Comparison of ENCODE assay signal across 9 cellular contexts in genomic region chrX:53481093-53481492, GRCh38. TPM values are rescaled to one million over a fixed set of nuclear protein-coding genes. Genes with fewer than 3 reads are reported as not detected.
DNase-seq lines count a peak whose midpoint lies in the region; ATAC-seq and TF ChIP-seq lines count a peak whose summit lies in the region.
"Had no signal": no experiment of that assay in that cellular context is flagged by ENCODE, and none has a peak within 500 bp of the region (broad histone marks: within the 10 kb centered on the region; RNA-seq: fewer than 3 reads in every experiment).

No MANE protein-coding gene starts in this region.

- intact Hi-C loops in CD4-positive, alpha-beta T cell (cut with DNase I, micrococcal nuclease): loop anchor here in 1 of 2 experiments (5.0 kb wide), 1 partner anchor 194 kb away; no protein-coding TSS in a partner anchor

- no peaks in the 10 kb centered on the region for H3K23me2 ChIP-seq in H9 (ENCODE audit: insufficient read length, low read depth, low read length, poor library complexity, severe bottlenecking)

- WGBS in H9 (ENCODE audit: extremely low coverage, insufficient read length, low lambda C conversion rate): no CpG with 5 or more reads among the region's 5 CpGs

- H3K56ac ChIP-seq in H9 (ENCODE audit: insufficient read length, low read depth, low read length): no peak overlapping the region

- ATAC-seq in CD4-positive, alpha-beta T cell (ENCODE audit: poor library complexity): no peak
- ATAC-seq in esophagus mucosa (no peak), HG02763 (IDR thresholded peaks at IDR 0.05; ENCODE audit: unreplicated experiment) (no peak)

- H3K4me1 Mint-ChIP-seq in H9: peaks cover 0 to 12% of the 10 kb centered on the region in 2 experiments; a peak in 2 of 4 replicates
- no peaks in the 10 kb centered on the region for H3K4me1 Mint-ChIP-seq in CD4-positive, alpha-beta T cell (ENCODE audit: low read depth)

- no peak overlapping the region for H3K14ac ChIP-seq in H9 (ENCODE audit: insufficient read depth, low read length)

- H3K4me3 ChIP-seq in kidney epithelial cell (ENCODE audit: low read depth, low read length): no peak overlapping the region

- H2AK5ac ChIP-seq in H9 (ENCODE audit: insufficient read length, low read length): no peak overlapping the region

- H2BK20ac ChIP-seq in H9 (ENCODE audit: low read depth, low read length, poor library complexity, severe bottlenecking): no peak overlapping the region

- no peak overlapping the region for H3K27ac ChIP-seq in H9 (ENCODE audit: insufficient read length, low read depth, low read length)
- no peak overlapping the region for H3K27ac ChIP-seq in CD4-positive, alpha-beta T cell (ENCODE audit: low read depth, low read length)

- POLR2A ChIA-PET in CD4-positive, alpha-beta T cell (lab: Charles Lee): no interaction called here

- H3T11ph ChIP-seq in H9 (ENCODE audit: low read length): no peak overlapping the region

- H3K4me3 Mint-ChIP-seq in H9: no peak overlapping the region; a peak in 1 of 5 replicates
- H3K4me3 Mint-ChIP-seq in CD4-positive, alpha-beta T cell: no peak overlapping the region
- H3K4me3 Mint-ChIP-seq: naive B cell had no signal

- DNase-seq in NCI-H146 (lab: John Stamatoyannopoulos, UW) (peak; percentile 1), NCI-H146 treated with DMSO at 0.1 percent for 48 hours (lab: John Stamatoyannopoulos, UW; ENCODE audit: unreplicated experiment) (no peak), H9 (peak; percentile 32), SW480 (ENCODE audit: low spot score) (peak; percentile 23), kidney epithelial cell (ENCODE audit: low read depth) (no peak)
- no peak for DNase-seq in CD4-positive, alpha-beta T cell
- DNase-seq: naive B cell had no signal

- no peak overlapping the region for H3K4me2 ChIP-seq in H9 (ENCODE audit: insufficient read depth, insufficient read length, low read length)

- no peak overlapping the region for H3K9ac ChIP-seq in H9 (ENCODE audit: extremely low read depth, insufficient read length, low read length)

- H4K8ac ChIP-seq in H9 (replicated peaks; ENCODE audit: insufficient read length, low read depth, low read length): no peak overlapping the region

- H2BK5ac ChIP-seq in H9 (ENCODE audit: insufficient read length, low read length): no peak overlapping the region

- H3K9me3 ChIP-seq in H9 (ENCODE audit: control insufficient read depth, low read depth, low read length): peaks cover 20% of the 10 kb centered on the region
- H3K9me3 ChIP-seq in CD4-positive, alpha-beta T cell (ENCODE audit: control insufficient read depth, low read length): no peaks in the 10 kb centered on the region

- H3K27ac Mint-ChIP-seq in H9: no peak overlapping the region; a peak in 1 of 7 replicates
- no peak overlapping the region for H3K27ac Mint-ChIP-seq in CD4-positive, alpha-beta T cell

- peaks cover 8% of the 10 kb centered on the region for H3K27me3 Mint-ChIP-seq in H9 (ENCODE audit: low read depth)
- H3K27me3 Mint-ChIP-seq in CD4-positive, alpha-beta T cell: peaks cover 9% of the 10 kb centered on the region

- H3K27me3 ChIP-seq in H9 (ENCODE audit: insufficient read depth, low read length) (0 out of 2 replicates have a peak, but pooled peaks cover 2% of the 10 kb centered on the region), kidney epithelial cell (ENCODE audit: control insufficient read depth, insufficient read depth, low read length) (peaks cover 5% of the 10 kb centered on the region)
- H3K27me3 ChIP-seq in CD4-positive, alpha-beta T cell (ENCODE audit: control insufficient read depth, insufficient read depth, low read length): no peaks in the 10 kb centered on the region

- H3K9me3 Mint-ChIP-seq in H9: peaks cover 63 to 67% of the 10 kb centered on the region in 2 experiments
- H3K9me3 Mint-ChIP-seq in CD4-positive, alpha-beta T cell: no peaks in the 10 kb centered on the region

- H3K23ac ChIP-seq in H9 (ENCODE audit: insufficient read length, low read depth, low read length): no peak overlapping the region

- no peak overlapping the region for H2BK12ac ChIP-seq in H9 (ENCODE audit: insufficient read length, low read depth, low read length)

- H2AFZ ChIP-seq in H9 (ENCODE audit: low read length): no peak overlapping the region

- CTCF ChIA-PET in CD4-positive, alpha-beta T cell (lab: Charles Lee): interaction anchor here (2.4 kb wide), 1 partner anchor 164 kb away, joined by 13 read pairs; no protein-coding TSS in a partner anchor

- H3K79me1 ChIP-seq in H9 (ENCODE audit: insufficient read depth, low read depth, low read length, poor library complexity, severe bottlenecking): no peaks in the 10 kb centered on the region

- peaks cover 0 to 6% (median 4%) of the 10 kb centered on the region in 3 experiments; a peak in 4 of 7 replicates for H3K36me3 Mint-ChIP-seq in H9 (ENCODE audit: insufficient read depth in 1 of 3, low read depth in 3 of 3)
- H3K36me3 Mint-ChIP-seq in CD4-positive, alpha-beta T cell (ENCODE audit: low read depth): no peaks in the 10 kb centered on the region

- no peak overlapping the region for H2BK15ac ChIP-seq in H9 (ENCODE audit: low read depth, low read length)

- H3K18ac ChIP-seq in H9 (ENCODE audit: insufficient read length, low read depth, low read length): no peak overlapping the region

- no peak overlapping the region for H4K91ac ChIP-seq in H9 (ENCODE audit: insufficient read length, low read depth, low read length)

- no peak overlapping the region for H2BK120ac ChIP-seq in H9 (ENCODE audit: low read depth, low read length, poor library complexity, severe bottlenecking)

- no peaks in the 10 kb centered on the region for H3K4me1 ChIP-seq in H9 (ENCODE audit: insufficient read depth, low read length)

- no peaks in the 10 kb centered on the region for H4K20me1 ChIP-seq in H9 (ENCODE audit: control insufficient read depth, insufficient read depth, insufficient read length)

- H4K5ac ChIP-seq in H9 (ENCODE audit: insufficient read length, low read depth, low read length): no peak overlapping the region

- no peak overlapping the region for H3K4ac ChIP-seq in H9 (ENCODE audit: low read depth, low read length)

- TF ChIP-seq CTCF in H9 (conservative IDR thresholded peaks at IDR 0.05) (peak; percentile 54), kidney epithelial cell (IDR thresholded peaks at IDR 0.05; ENCODE audit: insufficient read depth, low read length, poor library complexity, severe bottlenecking) (peak; percentile 26)
- no peak for TF ChIP-seq CTCF in CD4-positive, alpha-beta T cell (IDR thresholded peaks at IDR 0.05)

- no peaks in the 10 kb centered on the region for H3K36me3 ChIP-seq in kidney epithelial cell (ENCODE audit: control insufficient read depth, insufficient read depth, low read length)

- no peaks in the 10 kb centered on the region for H3K79me2 ChIP-seq in H9 (ENCODE audit: insufficient read depth, low read length)

RNA-seq across cellular contexts. Expression of gene HSD17B10, which starts 46.9 kb away (rescaled TPM):
- total RNA-seq in H9 (2021) (112 and 119 TPM in 2 replicates), kidney epithelial cell (85.8 and 97.4 TPM in 2 replicates), esophagus mucosa (132 TPM)
- total RNA-seq in CD4-positive, alpha-beta T cell: 10 to 100 TPM; 27.0 to 28.6 TPM

RNA-seq across cellular contexts. Expression of gene RIBC1, which starts 58.4 kb away (rescaled TPM):
- total RNA-seq in H9 (2021): 1.0 and 1.2 TPM in 2 replicates
- total RNA-seq in kidney epithelial cell: 0.38 and 0.41 TPM in 2 replicates
- 1 to 10 TPM; 2.5 to 2.6 TPM for total RNA-seq in CD4-positive, alpha-beta T cell
- 0.36 TPM for total RNA-seq in esophagus mucosa

RNA-seq across cellular contexts. Expression of gene SMC1A, which starts 58.6 kb away (rescaled TPM):
- total RNA-seq in H9 (2021) (100 and 104 TPM in 2 replicates), kidney epithelial cell (18.8 and 30.4 TPM in 2 replicates), esophagus mucosa (52.5 TPM)
- total RNA-seq in CD4-positive, alpha-beta T cell: 10 to 100 TPM; 25.5 to 28.6 TPM

Comparison
In these comparisons a context has a peak if more than half of its experiments do, and no peak if none do; other contexts are left out.
1. DNase-seq: peak in NCI-H146 (single experiment), H9 (single experiment) and SW480 (single experiment); none in NCI-H146 treated with DMSO at 0.1 percent for 48 hours (single experiment), kidney epithelial cell (single experiment) and CD4-positive, alpha-beta T cell (0 of 10).